Comparison of ENCODE assay signal across 23 cellular contexts in genomic region chr2:44060990-44061389, GRCh38.
"Had no signal": no experiment of that assay in that cellular context is flagged by ENCODE, and none has a peak within 500 bp of the region (broad histone marks: within the 10 kb centered on the region; RNA-seq: fewer than 3 reads in every experiment).

No MANE protein-coding gene starts in this region.

- H3K4me1 ChIP-seq: lower lobe of right lung, neural progenitor cell, right atrium auricular region, spleen, suprapubic skin, tibial nerve, uterus had no signal

- ATAC-seq: left colon; left ventricle myocardium superior; lower lobe of right lung; natural killer cell; sciatic nerve; stimulated activated effector memory CD8-positive, alpha-beta T cell treated with anti-CD3 and anti-CD28 coated beads, Interleukin-12 subunit alpha, Interleukin-12 subunit beta, amount 100 ng/mL, for 72 hours had no signal

- H3K4me2 ChIP-seq: neural progenitor cell had no signal

- H2AFZ ChIP-seq: neural progenitor cell had no signal

- H3K9me3 ChIP-seq: lower lobe of right lung, ovary, right atrium auricular region, spleen, suprapubic skin, tibial nerve, uterus had no signal

- FAIRE-seq: keratinocyte had no signal

- H3K4me3 ChIP-seq: lower lobe of right lung, neural progenitor cell, ovary, right atrium auricular region, skin epidermis, spleen, suprapubic skin, tibial nerve, uterus had no signal

- H3K36me3 ChIP-seq: lower lobe of right lung, neural progenitor cell, ovary, right atrium auricular region, spleen, suprapubic skin, tibial nerve, uterus had no signal

- DNase-seq: hippocampal formation; kidney glomerular epithelial cell; left colon; left ventricle myocardium superior; lower lobe of right lung; mammary epithelial cell; mesenchymal stem cell; naive B cell; natural killer cell; nephron progenitor cell; ovary; spleen; stimulated activated CD4-positive, alpha-beta T cell treated with anti-CD3 and anti-CD28 coated beads, Interleukin-4, amount 100 ng/mL, for 24 hours; stimulated activated naive CD4-positive, alpha-beta T cell; uterus had no signal

- H3K9ac ChIP-seq: neural progenitor cell had no signal

- H3K27ac ChIP-seq: lower lobe of right lung, neural progenitor cell, ovary, right atrium auricular region, skin epidermis, spleen, suprapubic skin, tibial nerve, uterus had no signal

- H3K27me3 ChIP-seq: neural progenitor cell, ovary, right atrium auricular region, spleen, tibial nerve, uterus had no signal
